ENCODE assay signal across 1 cellular context in the genomic region with DNA sequence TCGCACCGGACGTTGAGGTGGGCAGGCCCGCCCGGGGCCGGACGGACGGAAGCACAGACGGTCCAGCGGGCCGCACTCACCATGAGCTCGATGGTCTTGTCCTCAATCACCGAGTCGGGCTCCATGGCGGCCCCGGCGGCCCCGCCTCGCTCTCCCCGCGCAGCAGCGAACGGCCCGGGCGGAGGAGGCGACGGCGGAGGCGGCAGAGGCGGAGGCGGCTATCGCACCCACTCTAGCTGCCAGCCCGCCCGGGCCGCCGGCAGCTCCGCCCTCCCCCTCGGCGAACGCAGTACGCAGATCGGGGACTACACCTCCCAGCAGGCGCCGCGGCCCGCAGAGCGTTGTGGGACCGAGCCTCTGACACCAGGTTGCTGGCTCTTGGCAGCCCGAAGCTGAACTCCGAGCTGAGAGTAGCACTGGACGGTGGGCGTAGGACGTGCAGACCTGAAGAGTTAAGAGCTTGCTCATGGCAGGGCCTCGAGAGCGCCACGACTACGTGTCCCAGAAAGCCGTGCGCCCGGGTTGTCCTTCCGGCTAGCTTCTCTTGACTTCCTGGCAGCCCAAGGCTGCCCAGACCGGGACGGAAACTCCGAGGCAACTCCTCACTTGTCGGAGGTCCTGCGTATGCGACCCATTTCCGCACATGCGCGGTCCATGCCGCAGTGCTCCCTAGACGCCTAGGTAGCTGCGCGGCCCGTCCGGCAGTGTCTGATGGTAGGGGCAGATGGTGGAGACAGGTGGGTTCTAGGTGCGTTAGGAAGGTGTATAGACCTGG.
TF ChIP-seq lines count a peak whose summit lies in the region.

A gene (minus strand): TSS at position 261 of the 775 bp plus-strand sequence. CDS start 136 bp downstream, at position 125.

TF ChIP-seq in SK-N-SH, 30 proteins besides CTCF, POLR2A, EP300 and RAD21 (continued from another document):
- TF ChIP-seq, protein P1, sequence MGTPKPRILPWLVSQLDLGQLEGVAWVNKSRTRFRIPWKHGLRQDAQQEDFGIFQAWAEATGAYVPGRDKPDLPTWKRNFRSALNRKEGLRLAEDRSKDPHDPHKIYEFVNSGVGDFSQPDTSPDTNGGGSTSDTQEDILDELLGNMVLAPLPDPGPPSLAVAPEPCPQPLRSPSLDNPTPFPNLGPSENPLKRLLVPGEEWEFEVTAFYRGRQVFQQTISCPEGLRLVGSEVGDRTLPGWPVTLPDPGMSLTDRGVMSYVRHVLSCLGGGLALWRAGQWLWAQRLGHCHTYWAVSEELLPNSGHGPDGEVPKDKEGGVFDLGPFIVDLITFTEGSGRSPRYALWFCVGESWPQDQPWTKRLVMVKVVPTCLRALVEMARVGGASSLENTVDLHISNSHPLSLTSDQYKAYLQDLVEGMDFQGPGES (IDR thresholded peaks at IDR 0.05; ENCODE audit: low read depth, low read length) = no peak
- TF ChIP-seq NRF1 (IDR thresholded peaks at IDR 0.05; ENCODE audit: low read depth, low read length) (peak; percentile 68), POLR2AphosphoS5 (IDR thresholded peaks at IDR 0.05; ENCODE audit: low read depth, low read length) (peak; percentile 96), SIN3A (IDR thresholded peaks at IDR 0.05; ENCODE audit: borderline replicate concordance, low read depth, low read length) (peak; percentile 32; the same call in 1 of the 2 replicates)
TF ChIP-seq in SK-N-SH: peak in this region for 10.
